8 cellular contexts compared by ENCODE assay signal in the genomic region with DNA sequence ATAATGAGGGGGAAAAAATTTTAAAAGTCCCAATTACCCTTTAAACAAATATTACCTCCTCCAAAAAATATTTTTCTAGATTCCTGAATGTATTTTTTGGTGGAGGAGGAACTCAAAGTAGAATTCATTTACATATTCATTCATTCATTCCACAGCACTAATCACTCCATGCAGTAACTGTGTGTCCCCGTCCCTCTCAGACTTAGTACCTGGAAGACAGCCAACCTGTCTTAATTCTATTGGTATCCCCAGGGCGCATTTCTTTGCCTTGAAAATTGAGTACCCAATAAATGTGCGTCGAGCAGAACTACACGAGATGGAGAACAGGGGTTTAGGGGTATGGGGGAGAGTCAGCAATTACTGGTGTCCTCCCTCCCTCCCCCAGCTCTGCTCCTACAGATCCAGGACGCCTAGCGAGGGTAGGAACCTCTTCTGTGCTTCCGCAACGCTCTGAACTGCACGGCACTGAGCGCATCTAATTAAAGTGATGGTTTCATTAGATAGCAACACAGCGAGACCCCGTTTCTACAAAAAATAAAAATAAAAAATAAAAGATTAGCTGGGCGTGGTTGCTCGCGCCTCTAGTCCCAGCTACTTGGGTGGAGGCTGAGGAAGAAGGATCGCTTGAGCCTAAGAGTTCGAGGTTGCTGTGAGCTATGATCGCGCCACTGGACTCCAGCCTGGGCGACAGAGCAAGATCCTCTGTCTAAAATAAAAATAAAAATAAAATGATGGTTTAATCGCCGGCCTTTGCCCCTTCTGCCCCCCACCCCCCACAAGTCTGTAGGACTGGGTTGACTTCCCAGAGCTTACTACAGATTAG. TPM values are rescaled to one million over a fixed set of nuclear protein-coding genes. Genes with fewer than 3 reads are reported as not detected.
DNase-seq lines count a peak whose midpoint lies in the region; TF ChIP-seq lines count a peak whose summit lies in the region.

No MANE protein-coding gene starts in this region.

- H3K4me1 ChIP-seq in CD8-positive, alpha-beta memory T cell (ENCODE audit: insufficient read depth, low read length): peaks cover 22% of the 10 kb centered on the region
- H3K4me1 ChIP-seq in muscle layer of duodenum (ENCODE audit: control insufficient read depth in 1 of 2, insufficient read depth in 2 of 2, low read length in 2 of 2): peaks cover 3 to 17% of the 10 kb centered on the region in 2 donors

- peaks cover 22 to 36% (median 35%) of the 10 kb centered on the region in 3 donors for H3K4me1 Mint-ChIP-seq in CD8-positive, alpha-beta memory T cell

- DNase-seq in CD8-positive, alpha-beta memory T cell: peak in 1 of 5 donors; percentile 5
- DNase-seq in Jurkat, Clone E6-1 (ENCODE audit: low read depth, low spot score): no peak
- DNase-seq in astrocyte of the cerebellum (ENCODE audit: low read depth): no peak
- DNase-seq in HCEC 1CT: no peak
- DNase-seq in H4 (ENCODE audit: low spot score): no peak
- no peak for DNase-seq in activated CD4-positive, CD25-positive, alpha-beta regulatory T cell (lab: John Stamatoyannopoulos, UW)
- no peak for DNase-seq in amniotic stem cell (lab: John Stamatoyannopoulos, UW)

- no peak for TF ChIP-seq CTCF in astrocyte of the cerebellum (IDR thresholded peaks at IDR 0.05; ENCODE audit: low read depth, low read length, missing control alignments)

- no peaks in the 10 kb centered on the region for H3K9me3 ChIP-seq in CD8-positive, alpha-beta memory T cell (ENCODE audit: low read length)
- no peaks in the 10 kb centered on the region for H3K9me3 ChIP-seq in muscle layer of duodenum (ENCODE audit: control insufficient read depth in 1 of 2, low read length in 2 of 2)

- peak overlapping the region; percentile 51 for H3K4me3 ChIP-seq in CD8-positive, alpha-beta memory T cell (ENCODE audit: low read length)
- H3K4me3 ChIP-seq in Jurkat, Clone E6-1 (ENCODE audit: low read length): peak overlapping the region; percentile 54
- H3K4me3 ChIP-seq in astrocyte of the cerebellum (ENCODE audit: low read depth, low read length) (peak overlapping the region; percentile 75), muscle layer of duodenum (ENCODE audit: low read depth in 1 of 2, low read length in 2 of 2) (peak overlapping the region; percentile 59 to 84)

- POLR2A ChIA-PET in CD8-positive, alpha-beta memory T cell (lab: Charles Lee): interaction anchor here (0.7 to 1.4 kb wide), 3 partner anchors 27 to 122 kb away, joined by 3 to 7 read pairs (median 3); partner anchors contain the start of genes ATAD2B and SF3B6

- H3K36me3 ChIP-seq in CD8-positive, alpha-beta memory T cell (ENCODE audit: insufficient read depth, low read length): no peaks in the 10 kb centered on the region
- H3K36me3 ChIP-seq in muscle layer of duodenum (ENCODE audit: control insufficient read depth in 1 of 2, insufficient read depth in 2 of 2, low read length in 2 of 2): no peaks in the 10 kb centered on the region

- H3K27ac Mint-ChIP-seq in CD8-positive, alpha-beta memory T cell: peak overlapping the region in 3 of 8 donors; percentile 22 to 58 (median 45)

- in situ Hi-C loops in astrocyte of the cerebellum (cut with HindIII; ENCODE audit: low sequenced_read_pairs): no loop called here

- peaks cover 0 to 2% of the 10 kb centered on the region in 2 donors for H3K27me3 Mint-ChIP-seq in CD8-positive, alpha-beta memory T cell

- H3K27ac ChIP-seq in CD8-positive, alpha-beta memory T cell (ENCODE audit: low read depth, low read length): no peak overlapping the region
- H3K27ac ChIP-seq in muscle layer of duodenum (ENCODE audit: low read length): no peak overlapping the region

- CTCF ChIA-PET in CD8-positive, alpha-beta memory T cell (lab: Charles Lee): interaction anchor here (2.5 to 3.2 kb wide), 3 partner anchors 35 to 122 kb away, joined by 11 to 14 read pairs (median 14); partner anchors contain the start of genes ATAD2B and TP53I3

- peaks cover 7% of the 10 kb centered on the region for H3K27me3 ChIP-seq in CD8-positive, alpha-beta memory T cell (ENCODE audit: insufficient read depth, low read length, poor library complexity, severe bottlenecking)
- no peaks in the 10 kb centered on the region for H3K27me3 ChIP-seq in muscle layer of duodenum (ENCODE audit: low read depth, low read length)

- H3K36me3 Mint-ChIP-seq in CD8-positive, alpha-beta memory T cell: peaks cover 0 to 3% (median 0%) of the 10 kb centered on the region in 3 donors

- peak overlapping the region in 2 of 7 donors; percentile 82 to 92 for H3K4me3 Mint-ChIP-seq in CD8-positive, alpha-beta memory T cell

- no peaks in the 10 kb centered on the region for H3K9me3 Mint-ChIP-seq in CD8-positive, alpha-beta memory T cell

RNA-seq across cellular contexts. Expression of gene FKBP1B, which starts 0.7 kb away (rescaled TPM):
- 1 to 10 TPM; 2.5 to 3.7 TPM for total RNA-seq in CD8-positive, alpha-beta memory T cell
- 5.3 TPM for polyA plus RNA-seq in CD8-positive, alpha-beta memory T cell
- polyA plus RNA-seq in Jurkat, Clone E6-1 (2012; ENCODE audit: insufficient read depth, insufficient read length): 9.2 TPM
- total RNA-seq in H4 (2014; rRNA removed; shearing (Covaris generic)): 0.58 TPM in 1 of 2 replicates, not detected in the other

RNA-seq across cellular contexts. Expression of gene WDCP, which starts 1.7 kb away (rescaled TPM):
- 10 to 100 TPM; 29.4 to 31.9 TPM for total RNA-seq in CD8-positive, alpha-beta memory T cell
- polyA plus RNA-seq in CD8-positive, alpha-beta memory T cell: 4.3 TPM
- 13.6 TPM for polyA plus RNA-seq in Jurkat, Clone E6-1 (2012; ENCODE audit: insufficient read depth, insufficient read length)
- 7.1 and 7.6 TPM in 2 replicates for total RNA-seq in H4 (2014; rRNA removed; shearing (Covaris generic))

RNA-seq across cellular contexts. Expression of gene SF3B6, which starts 27.3 kb away (rescaled TPM):
- total RNA-seq in CD8-positive, alpha-beta memory T cell: 100 to 1,000 TPM; 141 to 146 TPM
- polyA plus RNA-seq in CD8-positive, alpha-beta memory T cell: 181 TPM
- polyA plus RNA-seq in Jurkat, Clone E6-1 (2012; ENCODE audit: insufficient read depth, insufficient read length): 190 TPM
- total RNA-seq in H4 (2014; rRNA removed; shearing (Covaris generic)): 178 and 188 TPM in 2 replicates

RNA-seq across cellular contexts. Expression of gene TP53I3, which starts 35.8 kb away (rescaled TPM):
- total RNA-seq in CD8-positive, alpha-beta memory T cell: 1 to 10 TPM; 3.9 to 4.3 TPM
- not detected for polyA plus RNA-seq in CD8-positive, alpha-beta memory T cell
- polyA plus RNA-seq in Jurkat, Clone E6-1 (2012; ENCODE audit: insufficient read depth, insufficient read length): 11.2 TPM
- 4.9 and 5.1 TPM in 2 replicates for total RNA-seq in H4 (2014; rRNA removed; shearing (Covaris generic))

RNA-seq across cellular contexts. Expression of gene MFSD2B, which starts 39.0 kb away (rescaled TPM):
- total RNA-seq in CD8-positive, alpha-beta memory T cell: under 1 TPM in 1 of 2 experiments, not detected in 1; 0.24 TPM
- polyA plus RNA-seq in CD8-positive, alpha-beta memory T cell: not detected
- 3.9 TPM for polyA plus RNA-seq in Jurkat, Clone E6-1 (2012; ENCODE audit: insufficient read depth, insufficient read length)
- 0.72 TPM in 1 of 2 replicates, not detected in the other for total RNA-seq in H4 (2014; rRNA removed; shearing (Covaris generic))
